ENCODE assay signal across 19 cellular contexts in genomic region chr3:72311425-72311824, GRCh38.
DNase-seq lines count a peak whose midpoint lies in the region; ATAC-seq and TF ChIP-seq lines count a peak whose summit lies in the region.
"Had no signal": no experiment of that assay in that cellular context is flagged by ENCODE, and none has a peak within 500 bp of the region (broad histone marks: within the 10 kb centered on the region; RNA-seq: fewer than 3 reads in every experiment).

No MANE protein-coding gene starts in this region.

- H3K27ac Mint-ChIP-seq in CD14-positive monocyte, result peak overlapping the region; percentile 43 to 96 (median 93)
- peak overlapping the region; percentile 35 for H3K27ac Mint-ChIP-seq in osteocyte (ENCODE audit: unreplicated experiment)

- no peak overlapping the region for H3K56ac ChIP-seq in IMR-90 (ENCODE audit: extremely low read depth, insufficient read depth, low read length)

- no peaks in the 10 kb centered on the region for H3K27me3 ChIP-seq in IMR-90 (ENCODE audit: control insufficient read depth, insufficient read depth, low read length)
- H3K27me3 ChIP-seq: brain microvascular endothelial cell, heart right ventricle, pancreas, tibial nerve had no signal

- dilution Hi-C loops in IMR-90 (cut with HindIII; ENCODE audit: low sequenced_read_pairs, unreplicated experiment), result no loop called here

- H3K36me3 Mint-ChIP-seq in CD14-positive monocyte (no peaks in the 10 kb centered on the region), osteocyte (ENCODE audit: unreplicated experiment) (no peaks in the 10 kb centered on the region)

- BruUV-seq in IMR-90 (replicated peaks; lab: Mats Ljungman, UMichigan), result no TSS peak

- H3K36me3 ChIP-seq in IMR-90 (ENCODE audit: control insufficient read depth, insufficient read depth, low read length), result no peaks in the 10 kb centered on the region
- H3K36me3 ChIP-seq: brain microvascular endothelial cell, HAP-1, heart right ventricle, pancreas, tibial nerve had no signal

- peak overlapping the region; percentile 45; the same call in 1 of the 3 replicates for H2BK15ac ChIP-seq in IMR-90 (ENCODE audit: low read depth, low read length)

- TF ChIP-seq RAD21 in IMR-90 (IDR thresholded peaks at IDR 0.05; ENCODE audit: low read length), result no peak

- H3K9me1 ChIP-seq in IMR-90 (ENCODE audit: insufficient read depth, low read length), result peaks cover 13% of the 10 kb centered on the region

- peaks cover 10% of the 10 kb centered on the region for H3K4me1 ChIP-seq in IMR-90 (ENCODE audit: control insufficient read depth, insufficient read depth, low read length)
- H3K4me1 ChIP-seq: HAP-1, pancreas had no signal

- 80% methylated on average over 1 of the region's 7 CpGs; no CpG with 5 or more reads in 1 of the 2 experiments for WGBS in IMR-90 (ENCODE audit: extremely low coverage in 2 of 2, insufficient read length in 1 of 2), 2 experiments

- in situ Hi-C loops in IMR-90 (cut with MboI; ENCODE audit: low sequenced_read_pairs), result no loop called here

- DNase-seq in CD14-positive monocyte (ENCODE audit: low spot score) (no peak), IMR-90 (no peak), amniotic epithelial cell (ENCODE audit: low read depth) (peak; percentile 15), osteocyte (ENCODE audit: extremely low spot score, unreplicated experiment) (no peak), substantia nigra (lab: John Stamatoyannopoulos, UW) (no peak), NCI-H1092 treated with DMSO at 0.1 percent for 48 hours (lab: John Stamatoyannopoulos, UW) (no peak), kidney glomerular epithelial cell (lab: John Stamatoyannopoulos, UW) (no peak)
- DNase-seq: activated CD8-positive, alpha-beta T cell treated with anti-CD3 and anti-CD28 coated beads, Interleukin-2, amount 10 ng/mL, durations not matched to agents 7 days and 5 days; activated naive CD8-positive, alpha-beta T cell treated with anti-CD3 and anti-CD28 coated beads, Interleukin-2, amount 10 ng/mL, durations not matched to agents 7 days and 5 days; activated T-cell treated with anti-CD3 and anti-CD28 coated beads, Interleukin-2, amount 50 U/mL, for 4 hours; brain microvascular endothelial cell; DMS 273 treated with DMSO at 0.1 percent for 48 hours; heart right ventricle; NCI-H2029; NCI-H446; pancreas had no signal

- H3K23ac ChIP-seq in IMR-90 (ENCODE audit: low read depth, low read length), result no peak overlapping the region

- no peak overlapping the region for H2AFZ ChIP-seq in IMR-90 (replicated peaks; ENCODE audit: low read length, poor library complexity)

- H3K4me3 Mint-ChIP-seq in CD14-positive monocyte (peak overlapping the region in 1 of 2 donors; percentile 90), osteocyte (ENCODE audit: unreplicated experiment) (no peak overlapping the region)
- H3K4me3 Mint-ChIP-seq: activated CD8-positive, alpha-beta T cell treated with anti-CD3 and anti-CD28 coated beads, Interleukin-2, amount 10 ng/mL, durations not matched to agents 7 days and 5 days; activated T-cell treated with anti-CD3 and anti-CD28 coated beads, Interleukin-2, amount 50 U/mL, for 4 hours had no signal

- no peak overlapping the region for H3K4me2 ChIP-seq in IMR-90 (ENCODE audit: low read depth, low read length)

- CTCF ChIA-PET in IMR-90 (lab: Yijun Ruan, JAX), result no interaction called here

- H2BK5ac ChIP-seq in IMR-90 (ENCODE audit: low read depth, low read length, poor library complexity, severe bottlenecking), result no peak overlapping the region

- no peak overlapping the region for H3K4me3 ChIP-seq in IMR-90 (ENCODE audit: insufficient read depth, low read depth, low read length)
- H3K4me3 ChIP-seq: GM12878, HAP-1, heart right ventricle, pancreas, tibial nerve had no signal

- H3K79me1 ChIP-seq in IMR-90 (ENCODE audit: low read depth in 1 of 2, low read length in 2 of 2), result no peaks in the 10 kb centered on the region

- TF ChIP-seq CTCF in CD14-positive monocyte (IDR thresholded peaks at IDR 0.05) (no peak), IMR-90 (conservative IDR thresholded peaks at IDR 0.05; ENCODE audit: low read depth, low read length) (no peak), osteocyte (IDR thresholded peaks at IDR 0.05) (no peak)

- TF ChIP-seq POLR2A in IMR-90 (IDR thresholded peaks at IDR 0.05; ENCODE audit: low read depth, low read length), result no peak

- H2AK9ac ChIP-seq in IMR-90 (replicated peaks; ENCODE audit: low read depth, low read length, poor library complexity), result peak overlapping the region; percentile 2

- peak overlapping the region; percentile 74; the same call in 1 of the 2 replicates for H3K14ac ChIP-seq in IMR-90 (replicated peaks; ENCODE audit: low read depth, low read length)

- H3K9me3 Mint-ChIP-seq in CD14-positive monocyte, result no peaks in the 10 kb centered on the region
- H3K9me3 Mint-ChIP-seq in osteocyte (ENCODE audit: unreplicated experiment), result no peaks in the 10 kb centered on the region
- H3K9me3 Mint-ChIP-seq: activated T-cell treated with anti-CD3 and anti-CD28 coated beads, Interleukin-2, amount 50 U/mL, for 4 hours had no signal

- ATAC-seq in IMR-90 (ENCODE audit: low read depth), result no peak

- H4K5ac ChIP-seq in IMR-90 (ENCODE audit: low read depth, low read length), result no peak overlapping the region

- peak overlapping the region; percentile 56 to 94; a peak in 2 of 4 replicates for H4K8ac ChIP-seq in IMR-90 (ENCODE audit: low read depth in 2 of 2, low read length in 2 of 2)

- intact Hi-C loops in CD14-positive monocyte (cut with micrococcal nuclease) (no loop called here), IMR-90 (cut with micrococcal nuclease) (no loop called here)

- peak overlapping the region; percentile 63; the same call in 1 of the 2 replicates for H2AK5ac ChIP-seq in IMR-90 (ENCODE audit: low read depth, low read length)

- POLR2A ChIA-PET in IMR-90 (lab: Charles Lee; ENCODE audit: unreplicated experiment), result no interaction called here

- H3K18ac ChIP-seq in IMR-90 (ENCODE audit: low read depth, low read length), result no peak overlapping the region

- H4K91ac ChIP-seq in IMR-90 (ENCODE audit: insufficient read depth, low read depth, low read length), result peak overlapping the region; percentile 80; the same call in 1 of the 2 replicates

- no peaks in the 10 kb centered on the region for H3K9me3 ChIP-seq in IMR-90 (ENCODE audit: control insufficient read depth, insufficient read depth, low read length)
- H3K9me3 ChIP-seq: HAP-1, heart right ventricle, pancreas, tibial nerve had no signal

- H2BK120ac ChIP-seq in IMR-90 (ENCODE audit: low read depth, low read length), result 0 out of 2 replicates have a peak overlapping the region, but pooled peaks have one; percentile 85

- H2BK20ac ChIP-seq in IMR-90 (ENCODE audit: low read depth, low read length), result peak overlapping the region; percentile 88

- no peaks in the 10 kb centered on the region for H4K20me1 ChIP-seq in IMR-90 (ENCODE audit: insufficient read depth, low read length)

- H3K4me1 Mint-ChIP-seq in CD14-positive monocyte (peaks cover 30% of the 10 kb centered on the region), osteocyte (ENCODE audit: unreplicated experiment) (peaks cover 50% of the 10 kb centered on the region)

- H3K27me3 Mint-ChIP-seq in CD14-positive monocyte (ENCODE audit: low read depth in 3 of 3), result peaks cover 0 to 4% (median 2%) of the 10 kb centered on the region in 3 donors
- peaks cover 3% of the 10 kb centered on the region for H3K27me3 Mint-ChIP-seq in osteocyte (ENCODE audit: unreplicated experiment)

- peak overlapping the region; percentile 72 for H3K4ac ChIP-seq in IMR-90 (ENCODE audit: low read depth, low read length)

- H3K27ac ChIP-seq in IMR-90 (ENCODE audit: insufficient read depth, low read length), result no peak overlapping the region
- no peak overlapping the region for H3K27ac ChIP-seq in substantia nigra (ENCODE audit: low read depth, low read length, poor library complexity, severe bottlenecking)
- H3K27ac ChIP-seq: brain microvascular endothelial cell, tibial nerve had no signal

- no peak overlapping the region for H3K9ac ChIP-seq in IMR-90 (ENCODE audit: low read depth, low read length)

TF ChIP-seq in IMR-90, 13 proteins besides CTCF, POLR2A, EP300 and RAD21:
- TF ChIP-seq NFE2L2 (IDR thresholded peaks at IDR 0.05; ENCODE audit: low read depth, low read length), result no peak
- TF ChIP-seq RFX5 (IDR thresholded peaks at IDR 0.05; ENCODE audit: low read depth, low read length), result no peak
- TF ChIP-seq USF2 (IDR thresholded peaks at IDR 0.05; ENCODE audit: low read depth, low read length), result no peak
- no peak for TF ChIP-seq MXI1 (IDR thresholded peaks at IDR 0.05; ENCODE audit: borderline replicate concordance, low read depth, low read length)
- no peak for TF ChIP-seq FOS (IDR thresholded peaks at IDR 0.05; ENCODE audit: low read depth, low read length)
- TF ChIP-seq MAFK (IDR thresholded peaks at IDR 0.05; ENCODE audit: low read depth, low read length), result no peak
- no peak for TF ChIP-seq RCOR1 (IDR thresholded peaks at IDR 0.05; ENCODE audit: insufficient replicate concordance, low read length)
- TF ChIP-seq SMC3 (IDR thresholded peaks at IDR 0.05; ENCODE audit: low read depth, low read length), result no peak
- TF ChIP-seq BHLHE40 (IDR thresholded peaks at IDR 0.05; ENCODE audit: low read depth, low read length), result no peak
- TF ChIP-seq CEBPB (IDR thresholded peaks at IDR 0.05; ENCODE audit: low read depth, low read length), result no peak
- TF ChIP-seq ELK1 (IDR thresholded peaks at IDR 0.05; ENCODE audit: borderline replicate concordance, low read depth, low read length), result no peak
- no peak for TF ChIP-seq MAZ (IDR thresholded peaks at IDR 0.05; ENCODE audit: borderline replicate concordance, low read depth, low read length)
- TF ChIP-seq CHD1 (IDR thresholded peaks at IDR 0.05; ENCODE audit: low read depth, low read length), result no peak
